In the genomic region with DNA sequence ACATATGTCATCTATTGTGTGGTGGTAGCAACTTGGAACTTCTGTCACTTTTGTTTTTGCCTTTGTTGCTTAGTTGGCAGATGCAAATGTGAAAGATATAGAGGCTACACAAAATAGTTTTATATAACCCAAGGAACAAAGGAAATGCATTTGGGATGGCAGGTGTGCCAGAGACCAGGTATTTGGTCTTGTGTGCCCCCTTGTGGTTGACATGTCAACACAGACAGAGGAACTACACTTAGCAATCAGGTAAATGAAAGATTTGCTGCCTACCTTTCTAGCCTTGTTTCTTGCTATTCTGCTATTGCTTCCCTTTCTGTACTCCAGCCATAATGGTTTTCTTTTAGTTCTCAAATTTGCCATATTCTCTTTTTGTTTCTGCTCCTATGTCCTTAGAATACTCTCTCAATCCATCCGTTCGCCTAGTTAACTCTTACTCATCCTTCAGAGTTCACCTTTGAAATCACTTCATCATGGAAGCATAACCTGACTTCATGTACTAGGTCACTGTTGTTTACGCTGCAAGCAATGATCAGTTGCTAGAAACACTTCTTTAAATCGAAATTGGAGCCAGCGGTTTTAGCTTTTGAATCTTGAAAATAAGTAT, we compare ENCODE assay signal across 8 cellular contexts.
A peak's percentile ranks its signal among the peaks of the same experiment; 100 is the strongest.
DNase-seq lines count a peak whose midpoint lies in the region; ATAC-seq and TF ChIP-seq lines count a peak whose summit lies in the region.

No MANE protein-coding gene starts in this region.

- H4K20me1 ChIP-seq in DND-41 (ENCODE audit: insufficient read depth, low read length), result no peaks in the 10 kb centered on the region

- H3K9me3 ChIP-seq in DND-41 (ENCODE audit: insufficient read depth, low read length, severe bottlenecking) (peaks cover 4% of the 10 kb centered on the region), gastrocnemius medialis (peaks cover 0 to 10% (median 0%) of the 10 kb centered on the region in 3 donors)

- H3K27ac Mint-ChIP-seq in T-helper 2 cell treated with Interferon-gamma antibody and Interleukin-4, amounts not matched to agents 5 μg/mL and 100 μg/mL, for 36 hours, result no peak overlapping the region

- H3K4me2 ChIP-seq in DND-41 (ENCODE audit: insufficient read depth, low read length), result no peak overlapping the region

- peak; percentile 47 for TF ChIP-seq CTCF in DND-41 (IDR thresholded peaks at IDR 0.05; ENCODE audit: borderline replicate concordance, extremely low read depth, low read length, poor library complexity, severe bottlenecking)
- TF ChIP-seq CTCF in epithelial cell of esophagus (IDR thresholded peaks at IDR 0.05; ENCODE audit: insufficient read depth, low read depth, low read length, missing control alignments), result peak; percentile 79
- TF ChIP-seq CTCF in gastrocnemius medialis (IDR thresholded peaks at IDR 0.05 in 4 of 5, conservative IDR thresholded peaks at IDR 0.05 in 1 of 5), result peak in 2 of 5 experiments; percentile 14 to 34

- H3K4me3 ChIP-seq in DND-41 (ENCODE audit: low read depth in 1 of 2, low read length in 2 of 2) (no peak overlapping the region), epithelial cell of esophagus (ENCODE audit: low read length) (no peak overlapping the region), gastrocnemius medialis (no peak overlapping the region)

- no peaks in the 10 kb centered on the region for H3K4me1 Mint-ChIP-seq in T-helper 2 cell treated with Interferon-gamma antibody and Interleukin-4, amounts not matched to agents 5 μg/mL and 100 μg/mL, for 36 hours (ENCODE audit: low read depth)

- DNase-seq in DND-41, result peak; percentile 6
- peak; percentile 27 for DNase-seq in NCI-H345 treated with DMSO at 0.1 percent for 48 hours (lab: John Stamatoyannopoulos, UW; ENCODE audit: unreplicated experiment)
- peak; percentile 75 for DNase-seq in epithelial cell of esophagus (ENCODE audit: low read depth)
- peak; percentile 4 for DNase-seq in putamen (ENCODE audit: low spot score)
- no peak for DNase-seq in dedifferentiated amniotic fluid mesenchymal stem cell (ENCODE audit: extremely low spot score)
- no peak for DNase-seq in gastrocnemius medialis
- DNase-seq in T-helper 2 cell treated with Interferon-gamma antibody and Interleukin-4, amounts not matched to agents 5 μg/mL and 100 μg/mL, for 36 hours (ENCODE audit: low spot score), result no peak

- in situ Hi-C loops in gastrocnemius medialis (cut with MboI; ENCODE audit: low sequenced_read_pairs in 4 of 4), result no loop called here

- TF ChIP-seq POLR2A in gastrocnemius medialis (IDR thresholded peaks at IDR 0.05), result no peak

- no peaks in the 10 kb centered on the region for H3K36me3 ChIP-seq in DND-41 (ENCODE audit: insufficient read depth, low read length)
- no peaks in the 10 kb centered on the region for H3K36me3 ChIP-seq in gastrocnemius medialis

- H2AFZ ChIP-seq in DND-41 (ENCODE audit: low read depth, low read length), result no peak overlapping the region

- no peak overlapping the region for H3K4me3 Mint-ChIP-seq in T-helper 2 cell treated with Interferon-gamma antibody and Interleukin-4, amounts not matched to agents 5 μg/mL and 100 μg/mL, for 36 hours

- H3K36me3 Mint-ChIP-seq in T-helper 2 cell treated with Interferon-gamma antibody and Interleukin-4, amounts not matched to agents 5 μg/mL and 100 μg/mL, for 36 hours (ENCODE audit: low read depth), result no peaks in the 10 kb centered on the region

- intact Hi-C loops in gastrocnemius medialis (cut with DNase I; ENCODE audit: low total_unique reads), result loop anchor here (5.0 kb wide), 1 partner anchor 360 kb away; no protein-coding TSS in a partner anchor

- H3K79me2 ChIP-seq in DND-41 (ENCODE audit: insufficient read depth, low read length), result no peaks in the 10 kb centered on the region

- H3K27me3 ChIP-seq in DND-41 (ENCODE audit: insufficient read depth, low read length, poor library complexity) (no peaks in the 10 kb centered on the region), gastrocnemius medialis (no peaks in the 10 kb centered on the region)

- H3K4me1 ChIP-seq in DND-41 (ENCODE audit: insufficient read depth, low read length), result no peaks in the 10 kb centered on the region
- no peaks in the 10 kb centered on the region for H3K4me1 ChIP-seq in gastrocnemius medialis

- H3K27ac ChIP-seq in DND-41 (ENCODE audit: low read length), result no peak overlapping the region
- H3K27ac ChIP-seq in gastrocnemius medialis, result no peak overlapping the region

- peaks cover 27% of the 10 kb centered on the region for H3K9me3 Mint-ChIP-seq in T-helper 2 cell treated with Interferon-gamma antibody and Interleukin-4, amounts not matched to agents 5 μg/mL and 100 μg/mL, for 36 hours

- no peak for ATAC-seq in DND-41 (ENCODE audit: insufficient read depth, low read depth)
- ATAC-seq in GM21619 (IDR thresholded peaks at IDR 0.05; ENCODE audit: unreplicated experiment), result peak; percentile 66
- ATAC-seq in gastrocnemius medialis, result no peak

- H3K27me3 Mint-ChIP-seq in T-helper 2 cell treated with Interferon-gamma antibody and Interleukin-4, amounts not matched to agents 5 μg/mL and 100 μg/mL, for 36 hours (ENCODE audit: low read depth), result no peaks in the 10 kb centered on the region

- H3K9ac ChIP-seq in DND-41 (ENCODE audit: low read depth, low read length), result no peak overlapping the region

Comparison
In these comparisons a context has a peak if more than half of its experiments do, and no peak if none do; other contexts are left out.
1. DNase-seq: peak in DND-41 (single experiment), NCI-H345 treated with DMSO at 0.1 percent for 48 hours (single experiment), epithelial cell of esophagus (single experiment) and putamen (single experiment); none in dedifferentiated amniotic fluid mesenchymal stem cell (single experiment), gastrocnemius medialis (0 of 2) and T-helper 2 cell treated with Interferon-gamma antibody and Interleukin-4, amounts not matched to agents 5 μg/mL and 100 μg/mL, for 36 hours (single experiment).